Comparison of ENCODE assay signal across 18 cellular contexts in the genomic region with DNA sequence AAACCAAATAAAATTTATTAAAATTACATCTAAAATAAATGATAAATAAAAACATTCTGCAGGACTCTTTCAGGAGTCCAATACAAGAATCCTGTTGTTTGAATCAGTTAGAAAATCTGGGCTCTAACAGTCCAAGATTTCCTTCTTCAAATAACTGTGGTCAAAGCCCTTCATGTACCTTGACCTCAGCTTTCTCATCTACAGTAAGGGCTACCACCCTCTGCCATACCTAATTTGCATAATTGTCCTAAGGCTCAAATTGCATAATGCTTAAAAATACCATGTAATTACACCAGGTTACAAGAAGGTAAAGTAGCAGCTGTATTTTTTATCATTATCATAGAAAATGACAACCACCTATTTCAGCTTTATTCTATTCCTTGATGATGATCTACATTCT.
"Had no signal": no experiment of that assay in that cellular context is flagged by ENCODE, and none has a peak within 500 bp of the region (broad histone marks: within the 10 kb centered on the region; RNA-seq: fewer than 3 reads in every experiment).

No MANE protein-coding gene starts in this region.

- H3K9me3 ChIP-seq: ovary, sigmoid colon, thoracic aorta, upper lobe of right lung had no signal

- H3K27me3 ChIP-seq: ovary, sigmoid colon, upper lobe of right lung had no signal

- H3K27ac ChIP-seq: ovary, thoracic aorta, upper lobe of right lung had no signal

- H3K36me3 ChIP-seq: ovary, sigmoid colon, thoracic aorta, upper lobe of right lung had no signal

- H3K27ac Mint-ChIP-seq: activated B cell treated with CpG ODN at 0.5 μM for 24 hours; activated CD4-positive, alpha-beta memory T cell treated with anti-CD3 and anti-CD28 coated beads, Interleukin-2, amount 10 ng/mL, durations not matched to agents 7 days and 5 days; activated naive CD4-positive, alpha-beta T cell treated with anti-CD3 and anti-CD28 coated beads, Interleukin-2, amount 10 ng/mL, durations not matched to agents 7 days and 5 days; activated naive CD8-positive, alpha-beta T cell treated with anti-CD3 and anti-CD28 coated beads, Interleukin-2, amount 50 U/mL, for 24 hours; activated T-cell treated with anti-CD3 and anti-CD28 coated beads, Interleukin-2, amount 50 U/mL, for 24 hours; natural killer cell; stimulated activated naive B cell treated with anti-CD40 and anti-IgM and Interleukin-4, amounts not matched to agents 10 μg/mL and 1 μg/mL and 100 μg/mL, for 72 hours had no signal

- H3K4me1 Mint-ChIP-seq: activated B cell treated with CpG ODN at 0.5 μM for 24 hours; activated CD4-positive, alpha-beta memory T cell treated with anti-CD3 and anti-CD28 coated beads, Interleukin-2, amount 10 ng/mL, durations not matched to agents 7 days and 5 days; activated naive CD4-positive, alpha-beta T cell treated with anti-CD3 and anti-CD28 coated beads, Interleukin-2, amount 10 ng/mL, durations not matched to agents 7 days and 5 days; activated naive CD8-positive, alpha-beta T cell treated with anti-CD3 and anti-CD28 coated beads, Interleukin-2, amount 50 U/mL, for 24 hours; natural killer cell; stimulated activated naive B cell treated with anti-CD40 and anti-IgM and Interleukin-4, amounts not matched to agents 10 μg/mL and 1 μg/mL and 100 μg/mL, for 72 hours had no signal

- H3K4me3 ChIP-seq: ovary, sigmoid colon, thoracic aorta, upper lobe of right lung had no signal

- DNase-seq: activated B cell treated with CpG ODN at 0.5 μM for 24 hours; activated CD4-positive, alpha-beta memory T cell treated with anti-CD3 and anti-CD28 coated beads, Interleukin-2, amount 10 ng/mL, durations not matched to agents 7 days and 5 days; activated CD4-positive, alpha-beta T cell treated with anti-CD3 and anti-CD28 coated beads for 4 hours; activated effector memory CD4-positive, alpha-beta T cell treated with Interleukin-2 at 50 U/mL for 16 hours; activated naive CD4-positive, alpha-beta T cell treated with anti-CD3 and anti-CD28 coated beads, Interleukin-2, amount 10 ng/mL, durations not matched to agents 7 days and 5 days; activated naive CD8-positive, alpha-beta T cell treated with anti-CD3 and anti-CD28 coated beads, Interleukin-2, amount 50 U/mL, for 24 hours; activated T-cell treated with anti-CD3 and anti-CD28 coated beads, Interleukin-2, amount 50 U/mL, for 24 hours; anterior cingulate cortex; cerebellar nuclear complex; cortex of kidney; head of caudate nucleus; natural killer cell; ovary; sigmoid colon; stimulated activated naive B cell treated with anti-CD40 and anti-IgM and Interleukin-4, amounts not matched to agents 10 μg/mL and 1 μg/mL and 100 μg/mL, for 72 hours; T-helper 9 cell; upper lobe of right lung had no signal

- ATAC-seq: activated naive CD8-positive, alpha-beta T cell treated with anti-CD3 and anti-CD28 coated beads, Interleukin-2, amount 50 U/mL, for 24 hours; natural killer cell; stimulated activated naive B cell treated with anti-CD40 and anti-IgM and Interleukin-4, amounts not matched to agents 10 μg/mL and 1 μg/mL and 100 μg/mL, for 72 hours had no signal

- H3K27me3 Mint-ChIP-seq: activated B cell treated with CpG ODN at 0.5 μM for 24 hours; activated CD4-positive, alpha-beta memory T cell treated with anti-CD3 and anti-CD28 coated beads, Interleukin-2, amount 10 ng/mL, durations not matched to agents 7 days and 5 days; activated naive CD4-positive, alpha-beta T cell treated with anti-CD3 and anti-CD28 coated beads, Interleukin-2, amount 10 ng/mL, durations not matched to agents 7 days and 5 days; activated naive CD8-positive, alpha-beta T cell treated with anti-CD3 and anti-CD28 coated beads, Interleukin-2, amount 50 U/mL, for 24 hours; activated T-cell treated with anti-CD3 and anti-CD28 coated beads, Interleukin-2, amount 50 U/mL, for 24 hours; stimulated activated naive B cell treated with anti-CD40 and anti-IgM and Interleukin-4, amounts not matched to agents 10 μg/mL and 1 μg/mL and 100 μg/mL, for 72 hours had no signal

- H3K9me3 Mint-ChIP-seq: activated B cell treated with CpG ODN at 0.5 μM for 24 hours; activated CD4-positive, alpha-beta memory T cell treated with anti-CD3 and anti-CD28 coated beads, Interleukin-2, amount 10 ng/mL, durations not matched to agents 7 days and 5 days; activated naive CD4-positive, alpha-beta T cell treated with anti-CD3 and anti-CD28 coated beads, Interleukin-2, amount 10 ng/mL, durations not matched to agents 7 days and 5 days; activated naive CD8-positive, alpha-beta T cell treated with anti-CD3 and anti-CD28 coated beads, Interleukin-2, amount 50 U/mL, for 24 hours; activated T-cell treated with anti-CD3 and anti-CD28 coated beads, Interleukin-2, amount 50 U/mL, for 24 hours; natural killer cell; stimulated activated naive B cell treated with anti-CD40 and anti-IgM and Interleukin-4, amounts not matched to agents 10 μg/mL and 1 μg/mL and 100 μg/mL, for 72 hours had no signal

- H3K4me3 Mint-ChIP-seq: activated B cell treated with CpG ODN at 0.5 μM for 24 hours; activated CD4-positive, alpha-beta memory T cell treated with anti-CD3 and anti-CD28 coated beads, Interleukin-2, amount 10 ng/mL, durations not matched to agents 7 days and 5 days; activated naive CD4-positive, alpha-beta T cell treated with anti-CD3 and anti-CD28 coated beads, Interleukin-2, amount 10 ng/mL, durations not matched to agents 7 days and 5 days; activated naive CD8-positive, alpha-beta T cell treated with anti-CD3 and anti-CD28 coated beads, Interleukin-2, amount 50 U/mL, for 24 hours; activated T-cell treated with anti-CD3 and anti-CD28 coated beads, Interleukin-2, amount 50 U/mL, for 24 hours; natural killer cell; stimulated activated naive B cell treated with anti-CD40 and anti-IgM and Interleukin-4, amounts not matched to agents 10 μg/mL and 1 μg/mL and 100 μg/mL, for 72 hours had no signal

- H3K36me3 Mint-ChIP-seq: natural killer cell had no signal
